10 cellular contexts compared by ENCODE assay signal in genomic region chr6:82619573-82619972, GRCh38.
"Had no signal": no experiment of that assay in that cellular context is flagged by ENCODE, and none has a peak within 500 bp of the region (broad histone marks: within the 10 kb centered on the region; RNA-seq: fewer than 3 reads in every experiment).

No MANE protein-coding gene starts in this region.

- H3K9ac ChIP-seq: GM23248, KMS-11 had no signal

- FAIRE-seq: HTR-8/SVneo had no signal

- H3K27ac Mint-ChIP-seq: HFFc6 had no signal

- H3K4me1 ChIP-seq: HAP-1 had no signal

- H3K9me3 ChIP-seq: HAP-1 had no signal

- DNase-seq: GM23248, GOT3, H7, HFFc6, Karpas-422, KBM-7 had no signal

- H3K4me2 ChIP-seq: KMS-11 had no signal

- H3K4me3 Mint-ChIP-seq: HFFc6 had no signal

- H3K36me3 ChIP-seq: HAP-1 had no signal

- H3K9me3 Mint-ChIP-seq: HFFc6 had no signal

- H3K27ac ChIP-seq: GM23248, KMS-11 had no signal

- H2AFZ ChIP-seq: GM23248 had no signal

- ATAC-seq: HCT116 had no signal

- H3K4me3 ChIP-seq: GM23248, HAP-1 had no signal
